ENCODE assay signal across 24 cellular contexts in genomic region chr10:56181607-56182006, GRCh38.
DNase-seq lines count a peak whose midpoint lies in the region; ATAC-seq and TF ChIP-seq lines count a peak whose summit lies in the region.
"Had no signal": no experiment of that assay in that cellular context is flagged by ENCODE, and none has a peak within 500 bp of the region (broad histone marks: within the 10 kb centered on the region; RNA-seq: fewer than 3 reads in every experiment).

No MANE protein-coding gene starts in this region.

- TF ChIP-seq CTCF in ascending aorta (IDR thresholded peaks at IDR 0.05): no peak
- no peak for TF ChIP-seq CTCF in glutamatergic neuron (IDR thresholded peaks at IDR 0.05; ENCODE audit: partially characterized antibody, unreplicated experiment)

- no peak overlapping the region for H3K4me3 ChIP-seq in ascending aorta
- H3K4me3 ChIP-seq: lower lobe of right lung, psoas muscle, thoracic aorta had no signal

- ATAC-seq in GM18502 (IDR thresholded peaks at IDR 0.05; ENCODE audit: poor library complexity, unreplicated experiment) (peak; percentile 89), GM19324 (IDR thresholded peaks at IDR 0.05; ENCODE audit: low FRiP score, unreplicated experiment) (peak; percentile 89), HG02798 (IDR thresholded peaks at IDR 0.05; ENCODE audit: poor library complexity, unreplicated experiment) (peak; percentile 89), HG03521 (IDR thresholded peaks at IDR 0.05; ENCODE audit: unreplicated experiment) (peak; percentile 85)
- ATAC-seq: activated naive CD4-positive, alpha-beta T cell treated with anti-CD3 and anti-CD28 coated beads, Interleukin-2, amount 50 U/mL, for 72 hours; foreskin keratinocyte; lower lobe of right lung; psoas muscle had no signal

- H3K27ac ChIP-seq in ascending aorta: no peak overlapping the region
- H3K27ac ChIP-seq: C4-2B, foreskin keratinocyte, lower lobe of right lung, psoas muscle, thoracic aorta had no signal

- no peak overlapping the region for H3K27ac Mint-ChIP-seq in glutamatergic neuron (ENCODE audit: unreplicated experiment)
- H3K27ac Mint-ChIP-seq: activated naive CD4-positive, alpha-beta T cell treated with anti-CD3 and anti-CD28 coated beads, Interleukin-2, amount 50 U/mL, for 72 hours had no signal

- no peaks in the 10 kb centered on the region for H3K9me3 Mint-ChIP-seq in glutamatergic neuron (ENCODE audit: unreplicated experiment)

- no peaks in the 10 kb centered on the region for H3K4me1 Mint-ChIP-seq in glutamatergic neuron (ENCODE audit: low read depth, unreplicated experiment)

- H3K36me3 Mint-ChIP-seq in glutamatergic neuron (ENCODE audit: unreplicated experiment): no peaks in the 10 kb centered on the region
- H3K36me3 Mint-ChIP-seq: activated naive CD4-positive, alpha-beta T cell treated with anti-CD3 and anti-CD28 coated beads, Interleukin-2, amount 50 U/mL, for 72 hours had no signal

- H3K27me3 ChIP-seq in ascending aorta: no peaks in the 10 kb centered on the region
- H3K27me3 ChIP-seq: foreskin keratinocyte had no signal

- no peaks in the 10 kb centered on the region for H3K27me3 Mint-ChIP-seq in glutamatergic neuron (ENCODE audit: unreplicated experiment)

- intact Hi-C loops in ascending aorta (cut with DNase I): no loop called here

- DNase-seq in ascending aorta (ENCODE audit: low spot score in 2 of 2): no peak
- DNase-seq in activated gamma-delta T cell treated with Interleukin-2 at 50 U/mL for 16 hours: no peak
- no peak for DNase-seq in glutamatergic neuron
- DNase-seq in NCI-H524 (lab: John Stamatoyannopoulos, UW): no peak
- DNase-seq: activated CD4-positive, alpha-beta T cell treated with anti-CD3 and anti-CD28 coated beads for 4 hours; erythroblast; foreskin keratinocyte; H7; hypothalamus; islet precursor cell; Kasumi-1; lower lobe of right lung; NCI-H2107; NCI-H510A treated with DMSO at 0.1 percent for 48 hours; psoas muscle; SIG-M5; stimulated activated naive CD4-positive, alpha-beta T cell had no signal

- H3K4me3 Mint-ChIP-seq in glutamatergic neuron (ENCODE audit: unreplicated experiment): no peak overlapping the region

- no peaks in the 10 kb centered on the region for H3K4me1 ChIP-seq in ascending aorta
- H3K4me1 ChIP-seq: foreskin keratinocyte, lower lobe of right lung, psoas muscle had no signal

- no peaks in the 10 kb centered on the region for H3K9me3 ChIP-seq in ascending aorta
- H3K9me3 ChIP-seq: lower lobe of right lung, psoas muscle, thoracic aorta had no signal

- H3K36me3 ChIP-seq in ascending aorta: no peaks in the 10 kb centered on the region
- H3K36me3 ChIP-seq: lower lobe of right lung, thoracic aorta had no signal
